In genomic region chr1:109529895-109530456, GRCh38 we compare ENCODE assay signal across 15 cellular contexts. TPM values are rescaled to one million over a fixed set of nuclear protein-coding genes. Genes with fewer than 3 reads are reported as not detected.
DNase-seq lines count a peak whose midpoint lies in the region; ATAC-seq and TF ChIP-seq lines count a peak whose summit lies in the region.
"Had no signal": no experiment of that assay in that cellular context is flagged by ENCODE, and none has a peak within 500 bp of the region (broad histone marks: within the 10 kb centered on the region; RNA-seq: fewer than 3 reads in every experiment).

No MANE protein-coding gene starts in this region.

- H3K9me3 ChIP-seq in neuronal stem cell (replicated peaks in 1 of 2; ENCODE audit: control insufficient read depth in 2 of 2, insufficient read depth in 1 of 2, low read depth in 1 of 2, low read length in 2 of 2) (no peaks in the 10 kb centered on the region), upper lobe of left lung (no peaks in the 10 kb centered on the region)
- H3K9me3 ChIP-seq: spleen had no signal

- H3K27me3 ChIP-seq in neuronal stem cell (ENCODE audit: control insufficient read depth in 3 of 3, insufficient read depth in 3 of 3, low read depth in 1 of 3, low read length in 3 of 3) (peaks cover 0 to 58% (median 0%) of the 10 kb centered on the region in 3 experiments), upper lobe of left lung (no peaks in the 10 kb centered on the region)
- H3K27me3 ChIP-seq: spleen had no signal

- H3K4me3 ChIP-seq in neuronal stem cell (ENCODE audit: low read length in 2 of 2) = no peak overlapping the region
- H3K4me3 ChIP-seq in upper lobe of left lung = no peak overlapping the region
- H3K4me3 ChIP-seq: spleen had no signal

- no peak for TF ChIP-seq POLR2A in upper lobe of left lung (IDR thresholded peaks at IDR 0.05)

- ATAC-seq in GM21367 (IDR thresholded peaks at IDR 0.05; ENCODE audit: unreplicated experiment) (no peak), HG03460 (IDR thresholded peaks at IDR 0.05; ENCODE audit: unreplicated experiment) (no peak), HG03565 (IDR thresholded peaks at IDR 0.05; ENCODE audit: unreplicated experiment) (no peak), upper lobe of left lung (ENCODE audit: low FRiP score in 2 of 2) (no peak)

- peak; percentile 91 for DNase-seq in DMS 273 treated with DMSO at 0.1 percent for 48 hours (lab: John Stamatoyannopoulos, UW)
- peak; percentile 85 for DNase-seq in NCI-H1092 treated with DMSO at 0.1 percent for 48 hours (lab: John Stamatoyannopoulos, UW)
- DNase-seq in neuronal stem cell (ENCODE audit: low spot score) = no peak
- DNase-seq in upper lobe of left lung = no peak
- DNase-seq: erythroblast, NCI-H2081 treated with DMSO at 0.1 percent for 48 hours, spleen had no signal

- peaks cover 76% of the 10 kb centered on the region for H3K4me1 Mint-ChIP-seq in brain

- no peak for TF ChIP-seq CTCF in brain (conservative IDR thresholded peaks at IDR 0.05)
- no peak for TF ChIP-seq CTCF in upper lobe of left lung (IDR thresholded peaks at IDR 0.05)

- peaks cover 0 to 2% (median 0%) of the 10 kb centered on the region in 5 experiments for H3K9me3 Mint-ChIP-seq in brain
- H3K9me3 Mint-ChIP-seq: activated T-helper 1 cell treated with anti-CD3 and anti-CD28 coated beads, Interleukin-12 subunit alpha, Interleukin-12 subunit beta, Interleukin-2, Interleukin-4 antibody, amounts not matched to agents 30 ng/mL and 10 ng/mL and 1 ng/mL, durations not matched to agents 14 hours and 24 hours and 36 hours had no signal

- no peaks in the 10 kb centered on the region for H3K36me3 Mint-ChIP-seq in brain

- no peak overlapping the region for H3K27ac ChIP-seq in neuronal stem cell (replicated peaks; ENCODE audit: low read length)
- H3K27ac ChIP-seq in upper lobe of left lung = peak overlapping the region in 1 of 4 donors; percentile 13
- H3K27ac ChIP-seq: C4-2B, RWPE1, spleen, VCaP had no signal

- H3K4ac ChIP-seq in neuronal stem cell (ENCODE audit: low read length) = no peak overlapping the region

- H3K18ac ChIP-seq in neuronal stem cell (ENCODE audit: low read length) = peak overlapping the region; percentile 80

- H3K4me1 ChIP-seq in neuronal stem cell (ENCODE audit: control insufficient read depth in 2 of 2, insufficient read depth in 1 of 2, low read depth in 1 of 2, low read length in 2 of 2) = peaks cover 6 to 12% of the 10 kb centered on the region in 2 donors
- H3K4me1 ChIP-seq in upper lobe of left lung = peaks cover 6 to 13% (median 8%) of the 10 kb centered on the region in 4 donors

- H3K14ac ChIP-seq in neuronal stem cell (ENCODE audit: low read length) = no peak overlapping the region

- H3K4me3 Mint-ChIP-seq in brain = peak overlapping the region in 2 of 5 experiments; percentile 54 to 59
- H3K4me3 Mint-ChIP-seq: activated T-helper 1 cell treated with anti-CD3 and anti-CD28 coated beads, Interleukin-12 subunit alpha, Interleukin-12 subunit beta, Interleukin-2, Interleukin-4 antibody, amounts not matched to agents 30 ng/mL and 10 ng/mL and 1 ng/mL, durations not matched to agents 14 hours and 24 hours and 36 hours had no signal

- H3K79me1 ChIP-seq in neuronal stem cell (ENCODE audit: low read depth, low read length) = no peaks in the 10 kb centered on the region

- no peak overlapping the region for H2BK120ac ChIP-seq in neuronal stem cell (ENCODE audit: low read depth, low read length)

- no peak overlapping the region for H3K4me2 ChIP-seq in neuronal stem cell (ENCODE audit: insufficient read depth, low read length, poor library complexity, severe bottlenecking)

- peak overlapping the region; percentile 62 for H2BK15ac ChIP-seq in neuronal stem cell (ENCODE audit: low read length)

- TF ChIP-seq EP300 in upper lobe of left lung (IDR thresholded peaks at IDR 0.05) = no peak

- no peak overlapping the region for H2AK5ac ChIP-seq in neuronal stem cell (ENCODE audit: low read depth, low read length)

- peaks cover 13% of the 10 kb centered on the region for H3K27me3 Mint-ChIP-seq in brain

- H3K23ac ChIP-seq in neuronal stem cell (ENCODE audit: low read depth, low read length, poor library complexity) = no peak overlapping the region

- no peaks in the 10 kb centered on the region for H3K36me3 ChIP-seq in neuronal stem cell (replicated peaks in 1 of 2; ENCODE audit: control insufficient read depth in 2 of 2, insufficient read depth in 2 of 2, low read length in 2 of 2)
- no peaks in the 10 kb centered on the region for H3K36me3 ChIP-seq in upper lobe of left lung
- H3K36me3 ChIP-seq: spleen had no signal

- no peak overlapping the region for H2BK12ac ChIP-seq in neuronal stem cell (ENCODE audit: low read length)

- no peak overlapping the region for H4K91ac ChIP-seq in neuronal stem cell (ENCODE audit: low read depth, low read length, poor library complexity)

- H3K9ac ChIP-seq in neuronal stem cell (ENCODE audit: low read depth, low read length, poor library complexity) = peak overlapping the region; percentile 4

- WGBS in neuronal stem cell (ENCODE audit: extremely low coverage in 2 of 2, insufficient read length in 2 of 2, insufficient replicate concordance in 1 of 2), 2 donors = no CpG with 5 or more reads among the region's 8 CpGs
- WGBS in upper lobe of left lung, 2 donors = 71 to 82% methylated on average over 8 of the region's 8 CpGs

- H4K8ac ChIP-seq in neuronal stem cell (ENCODE audit: low read depth, low read length) = no peak overlapping the region

- peak overlapping the region; percentile 64 to 91 (median 87) for H3K27ac Mint-ChIP-seq in brain
- H3K27ac Mint-ChIP-seq: activated T-helper 1 cell treated with anti-CD3 and anti-CD28 coated beads, Interleukin-12 subunit alpha, Interleukin-12 subunit beta, Interleukin-2, Interleukin-4 antibody, amounts not matched to agents 30 ng/mL and 10 ng/mL and 1 ng/mL, durations not matched to agents 14 hours and 24 hours and 36 hours had no signal

- no peak overlapping the region for H2BK5ac ChIP-seq in neuronal stem cell (ENCODE audit: low read length)

- H2AFZ ChIP-seq in neuronal stem cell (ENCODE audit: low read length) = peak overlapping the region; percentile 24

RNA-seq across cellular contexts. Expression of gene GPR61, which starts 9.7 kb away (rescaled TPM):
- 1.6 TPM for polyA plus RNA-seq in brain (ENCODE audit: insufficient read depth, low read depth, low replicate concordance)
- 0.28 TPM for polyA plus RNA-seq in neuronal stem cell (2013, experiment 1 of 2)
- 0.17 TPM for polyA plus RNA-seq in neuronal stem cell (2013, experiment 2 of 2)
- total RNA-seq in upper lobe of left lung = not detected
- total RNA-seq: activated T-helper 1 cell treated with anti-CD3 and anti-CD28 coated beads, Interleukin-12 subunit alpha, Interleukin-12 subunit beta, Interleukin-2, Interleukin-4 antibody, amounts not matched to agents 30 ng/mL and 10 ng/mL and 1 ng/mL, durations not matched to agents 14 hours and 24 hours and 36 hours; spleen had no signal
- polyA plus RNA-seq: spleen had no signal

RNA-seq across cellular contexts. Expression of gene GNAI3, which starts 18.4 kb away (rescaled TPM):
- polyA plus RNA-seq in brain (ENCODE audit: insufficient read depth, low read depth, low replicate concordance) = 5.6 TPM
- 4.9 TPM for polyA plus RNA-seq in neuronal stem cell (2013, experiment 1 of 2)
- 4.6 TPM for polyA plus RNA-seq in neuronal stem cell (2013, experiment 2 of 2)
- 1 to 10 TPM; 2.2 to 9.0 (median 6.0) TPM for total RNA-seq in upper lobe of left lung

RNA-seq across cellular contexts. Expression of gene AMIGO1, which starts 20.4 kb away (rescaled TPM):
- polyA plus RNA-seq in brain (ENCODE audit: insufficient read depth, low read depth, low replicate concordance) = 19.2 TPM
- polyA plus RNA-seq in neuronal stem cell (2013, experiment 1 of 2) = 4.8 TPM
- 4.9 TPM for polyA plus RNA-seq in neuronal stem cell (2013, experiment 2 of 2)
- total RNA-seq in upper lobe of left lung = 10 to 100 TPM in 2 of 6 donors, 1 to 10 TPM in 4; 1.0 to 11.8 (median 8.3) TPM

RNA-seq across cellular contexts. Expression of gene CYB561D1, which starts 36.1 kb away (rescaled TPM):
- 7.5 TPM for polyA plus RNA-seq in brain (ENCODE audit: insufficient read depth, low read depth, low replicate concordance)
- 2.8 TPM for polyA plus RNA-seq in neuronal stem cell (2013, experiment 1 of 2)
- 2.6 TPM for polyA plus RNA-seq in neuronal stem cell (2013, experiment 2 of 2)
- 10 to 100 TPM in 3 of 6 donors, 1 to 10 TPM in 3; 4.2 to 16.4 (median 9.9) TPM for total RNA-seq in upper lobe of left lung

RNA-seq across cellular contexts. Expression of gene ATXN7L2, which starts 46.3 kb away (rescaled TPM):
- polyA plus RNA-seq in brain (ENCODE audit: insufficient read depth, low read depth, low replicate concordance) = 9.2 TPM
- 11.1 TPM for polyA plus RNA-seq in neuronal stem cell (2013, experiment 1 of 2)
- 10.8 TPM for polyA plus RNA-seq in neuronal stem cell (2013, experiment 2 of 2)
- 10 to 100 TPM in 1 of 6 donors, 1 to 10 TPM in 5; 2.3 to 19.9 (median 5.3) TPM for total RNA-seq in upper lobe of left lung

Comparison
In these comparisons a context has a peak if more than half of its experiments do, and no peak if none do; other contexts are left out.
1. DNase-seq: peak in DMS 273 treated with DMSO at 0.1 percent for 48 hours (single experiment) and NCI-H1092 treated with DMSO at 0.1 percent for 48 hours (single experiment); none in neuronal stem cell (single experiment) and upper lobe of left lung (0 of 2).